Comparison of ENCODE assay signal across 14 cellular contexts in genomic region chr13:69553976-69554375, GRCh38.
DNase-seq lines count a peak whose midpoint lies in the region; ATAC-seq and TF ChIP-seq lines count a peak whose summit lies in the region.
"Had no signal": no experiment of that assay in that cellular context is flagged by ENCODE, and none has a peak within 500 bp of the region (broad histone marks: within the 10 kb centered on the region; RNA-seq: fewer than 3 reads in every experiment).

No MANE protein-coding gene starts in this region.

- H3K9me3 Mint-ChIP-seq in GM23338 = no peaks in the 10 kb centered on the region; the same call in 2 of the 3 replicates

- ATAC-seq in GM23338 = no peak
- ATAC-seq: CD8-positive, alpha-beta T cell; GM12878; HCT116 had no signal

- H3K4me3 Mint-ChIP-seq in GM23338 = no peak overlapping the region
- H3K4me3 Mint-ChIP-seq: CD14-positive monocyte; CD8-positive, alpha-beta T cell had no signal

- H3K4me1 ChIP-seq in Karpas-422 (ENCODE audit: low read length) (no peaks in the 10 kb centered on the region), GM23338 (ENCODE audit: insufficient read depth) (no peaks in the 10 kb centered on the region)

- TF ChIP-seq CTCF in WERI-Rb-1 (IDR thresholded peaks at IDR 0.05; ENCODE audit: low read depth, low read length) (no peak), GM23338 (conservative IDR thresholded peaks at IDR 0.05; ENCODE audit: low read depth in 2 of 2) (no peak)

- H4K20me1 ChIP-seq in Karpas-422 (ENCODE audit: insufficient read depth, low read depth, low read length) (no peaks in the 10 kb centered on the region), GM23338 (replicated peaks; ENCODE audit: insufficient read depth) (no peaks in the 10 kb centered on the region)

- H3K79me2 ChIP-seq in Karpas-422 (ENCODE audit: low read length) = no peaks in the 10 kb centered on the region
- H3K79me2 ChIP-seq in GM23338 (replicated peaks; ENCODE audit: insufficient read depth) = no peaks in the 10 kb centered on the region

- no peaks in the 10 kb centered on the region for H3K36me3 Mint-ChIP-seq in GM23338 (ENCODE audit: low read depth)
- H3K36me3 Mint-ChIP-seq: CD14-positive monocyte; CD8-positive, alpha-beta T cell had no signal

- H3K9me2 ChIP-seq in Karpas-422 (replicated peaks; ENCODE audit: insufficient read depth, low read length) = no peaks in the 10 kb centered on the region
- peaks cover 7% of the 10 kb centered on the region; the same call in 1 of the 2 replicates for H3K9me2 ChIP-seq in GM23338 (ENCODE audit: insufficient read depth)

- no peak overlapping the region for H3K27ac Mint-ChIP-seq in GM23338
- H3K27ac Mint-ChIP-seq: CD14-positive monocyte; CD8-positive, alpha-beta T cell had no signal

- peaks cover 4% of the 10 kb centered on the region; the same call in 2 of the 3 replicates for H3K4me1 Mint-ChIP-seq in GM23338
- H3K4me1 Mint-ChIP-seq: CD14-positive monocyte had no signal

- H3K4me2 ChIP-seq in Karpas-422 (ENCODE audit: low read depth, low read length, poor library complexity, severe bottlenecking) (no peak overlapping the region), GM23338 (no peak overlapping the region)

- no peaks in the 10 kb centered on the region for H3F3A ChIP-seq in GM23338 (replicated peaks; ENCODE audit: low read depth)

- H3K4me3 ChIP-seq in Karpas-422 (ENCODE audit: low read length) = no peak overlapping the region
- H3K4me3 ChIP-seq in WERI-Rb-1 (ENCODE audit: low read depth, low read length) = no peak overlapping the region
- no peak overlapping the region for H3K4me3 ChIP-seq in GM23338
- H3K4me3 ChIP-seq: GM12878 had no signal

- H3K27ac ChIP-seq in Karpas-422 (ENCODE audit: low read length) (no peak overlapping the region), WERI-Rb-1 (peak overlapping the region; percentile 52), GM23338 (ENCODE audit: low read depth) (no peak overlapping the region)
- H3K27ac ChIP-seq: 22Rv1 had no signal

- peak; percentile 30 for DNase-seq in NCI-H1092 treated with DMSO at 0.1 percent for 48 hours (lab: John Stamatoyannopoulos, UW)
- no peak for DNase-seq in NCI-H1092 (lab: John Stamatoyannopoulos, UW)
- no peak for DNase-seq in Karpas-422
- peak; percentile 96 for DNase-seq in NCI-H82 (lab: John Stamatoyannopoulos, UW)
- no peak for DNase-seq in WERI-Rb-1
- no peak for DNase-seq in occipital lobe (lab: John Stamatoyannopoulos, UW)
- no peak for DNase-seq in GM23338 (ENCODE audit: low spot score)
- no peak for DNase-seq in stimulated activated naive CD4-positive, alpha-beta T cell treated with Interleukin-2 at 50 U/mL for 16 hours (lab: John Stamatoyannopoulos, UW)
- DNase-seq: CD8-positive, alpha-beta T cell; COR-L47 had no signal

- H2AFZ ChIP-seq in Karpas-422 (ENCODE audit: low read length) = peak overlapping the region; percentile 92
- H2AFZ ChIP-seq in GM23338 = no peak overlapping the region

- no peaks in the 10 kb centered on the region for H3K27me3 ChIP-seq in Karpas-422 (ENCODE audit: low read length)
- no peaks in the 10 kb centered on the region for H3K27me3 ChIP-seq in WERI-Rb-1 (ENCODE audit: insufficient read depth, low read depth, severe bottlenecking)
- no peaks in the 10 kb centered on the region for H3K27me3 ChIP-seq in GM23338 (ENCODE audit: insufficient read depth)

- H3K9ac ChIP-seq in Karpas-422 (ENCODE audit: low read length) = no peak overlapping the region

- peaks cover 3% of the 10 kb centered on the region for H3K27me3 Mint-ChIP-seq in GM23338 (ENCODE audit: insufficient read depth, low read depth, poor library complexity)

- H3K9me3 ChIP-seq in Karpas-422 (ENCODE audit: low read length) (no peaks in the 10 kb centered on the region), WERI-Rb-1 (ENCODE audit: severe bottlenecking) (no peaks in the 10 kb centered on the region)

- no peaks in the 10 kb centered on the region for H3K36me3 ChIP-seq in Karpas-422 (ENCODE audit: insufficient read depth, low read length)
- H3K36me3 ChIP-seq in WERI-Rb-1 = no peaks in the 10 kb centered on the region
- no peaks in the 10 kb centered on the region for H3K36me3 ChIP-seq in GM23338 (ENCODE audit: insufficient read depth)

TF ChIP-seq in GM23338, 12 proteins besides CTCF, POLR2A, EP300 and RAD21 (continues in another document):
- TF ChIP-seq ZNF331 (CRISPR knock-in tag; IDR thresholded peaks at IDR 0.05; ENCODE audit: low read depth) (no peak), ZNF114 (CRISPR knock-in tag; IDR thresholded peaks at IDR 0.05) (no peak), EZH2phosphoT487 (IDR thresholded peaks at IDR 0.05; ENCODE audit: unreplicated experiment) (no peak), STAT1 (IDR thresholded peaks at IDR 0.05; ENCODE audit: unreplicated experiment) (no peak), REST (IDR thresholded peaks at IDR 0.05; ENCODE audit: unreplicated experiment) (no peak), JUNB (IDR thresholded peaks at IDR 0.05; ENCODE audit: unreplicated experiment) (no peak)

Comparison
In these comparisons a context has a peak if more than half of its experiments do, and no peak if none do; other contexts are left out.
1. DNase-seq: peak in NCI-H1092 treated with DMSO at 0.1 percent for 48 hours (single experiment) and NCI-H82 (single experiment); none in NCI-H1092 (single experiment), Karpas-422 (single experiment), WERI-Rb-1 (single experiment), occipital lobe (single experiment), GM23338 (single experiment) and stimulated activated naive CD4-positive, alpha-beta T cell treated with Interleukin-2 at 50 U/mL for 16 hours (single experiment).